In genomic region chr16:87707097-87707496, GRCh38 we compare ENCODE assay signal across 23 cellular contexts. TPM values are rescaled to one million over a fixed set of nuclear protein-coding genes. Genes with fewer than 3 reads are reported as not detected.
DNase-seq lines count a peak whose midpoint lies in the region; ATAC-seq, FAIRE-seq and TF ChIP-seq lines count a peak whose summit lies in the region.
"Had no signal": no experiment of that assay in that cellular context is flagged by ENCODE, and none has a peak within 500 bp of the region (broad histone marks: within the 10 kb centered on the region; RNA-seq: fewer than 3 reads in every experiment).

No MANE protein-coding gene starts in this region.

- H3K27me3 Mint-ChIP-seq in GM23338 (ENCODE audit: insufficient read depth, low read depth, poor library complexity) (peaks cover 8% of the 10 kb centered on the region), WTC11 (ENCODE audit: low read depth) (no peaks in the 10 kb centered on the region)
- H3K27me3 Mint-ChIP-seq: activated naive CD4-positive, alpha-beta T cell treated with anti-CD3 and anti-CD28 coated beads, Interleukin-2, amount 50 U/mL, for 24 hours had no signal

- H3K27ac Mint-ChIP-seq in GM23338 (no peak overlapping the region; the same call in 1 of the 2 replicates), WTC11 (no peak overlapping the region)
- H3K27ac Mint-ChIP-seq: activated naive CD4-positive, alpha-beta T cell treated with anti-CD3 and anti-CD28 coated beads, Interleukin-2, amount 50 U/mL, for 24 hours; activated T-helper 2 cell treated with anti-CD3 and anti-CD28 coated beads, Interferon-gamma antibody, Interleukin-2, Interleukin-4, amounts not matched to agents 10 μg/mL and 5 μg/mL and 100 μg/mL, durations not matched to agents 14 hours and 24 hours and 36 hours had no signal

- ATAC-seq in GM23338 (peak; percentile 34), WTC11 (peak; percentile 38), GM18907 (IDR thresholded peaks at IDR 0.05; ENCODE audit: unreplicated experiment) (no peak)

- peaks cover 7% of the 10 kb centered on the region; the same call in 1 of the 2 replicates for H3F3A ChIP-seq in GM23338 (replicated peaks; ENCODE audit: low read depth)

- H3K36me3 Mint-ChIP-seq in GM23338 (ENCODE audit: low read depth): peaks cover 53% of the 10 kb centered on the region
- peaks cover 18% of the 10 kb centered on the region for H3K36me3 Mint-ChIP-seq in WTC11

- intact Hi-C loops in kidney (cut with DNase I): no loop called here

- H3K4me2 ChIP-seq in BLaER1: peak overlapping the region; percentile 95
- H3K4me2 ChIP-seq in GM23338: no peak overlapping the region

- H3K36me3 ChIP-seq in BLaER1: peaks cover 63% of the 10 kb centered on the region
- no peaks in the 10 kb centered on the region for H3K36me3 ChIP-seq in GM23338 (ENCODE audit: insufficient read depth)
- peaks cover 6 to 15% of the 10 kb centered on the region in 2 donors for H3K36me3 ChIP-seq in kidney (ENCODE audit: control insufficient read depth in 1 of 2, insufficient read depth in 2 of 2, low read length in 2 of 2)
- H3K36me3 ChIP-seq: SJCRH30 had no signal

- H3K4me1 Mint-ChIP-seq in GM23338 (peaks cover 21% of the 10 kb centered on the region), WTC11 (peaks cover 8% of the 10 kb centered on the region)

- H3K27ac ChIP-seq in BLaER1 (peak overlapping the region; percentile 69), GM23338 (ENCODE audit: low read depth) (0 out of 2 replicates have a peak overlapping the region, but pooled peaks have one; percentile 84), kidney (ENCODE audit: low read depth in 2 of 2, low read length in 2 of 2) (no peak overlapping the region)
- H3K27ac ChIP-seq: left ventricle myocardium inferior, SJCRH30, thyroid gland had no signal

- no peaks in the 10 kb centered on the region for H3K27me3 ChIP-seq in BLaER1
- no peaks in the 10 kb centered on the region for H3K27me3 ChIP-seq in GM23338 (ENCODE audit: insufficient read depth)
- H3K27me3 ChIP-seq: SJCRH30, thyroid gland had no signal

- H3K4me3 ChIP-seq in BLaER1 (no peak overlapping the region), GM23338 (no peak overlapping the region), kidney (ENCODE audit: low read length in 2 of 2) (no peak overlapping the region)
- H3K4me3 ChIP-seq: left ventricle myocardium inferior, SJCRH30, thyroid gland had no signal

- peaks cover 13% of the 10 kb centered on the region for H3K79me2 ChIP-seq in GM23338 (replicated peaks; ENCODE audit: insufficient read depth)

- H3K9me3 Mint-ChIP-seq in GM23338 (no peaks in the 10 kb centered on the region), WTC11 (no peaks in the 10 kb centered on the region)
- H3K9me3 Mint-ChIP-seq: activated naive CD4-positive, alpha-beta T cell treated with anti-CD3 and anti-CD28 coated beads, Interleukin-2, amount 50 U/mL, for 24 hours; activated T-helper 2 cell treated with anti-CD3 and anti-CD28 coated beads, Interferon-gamma antibody, Interleukin-2, Interleukin-4, amounts not matched to agents 10 μg/mL and 5 μg/mL and 100 μg/mL, durations not matched to agents 14 hours and 24 hours and 36 hours had no signal

- no peaks in the 10 kb centered on the region for H3K9me2 ChIP-seq in GM23338 (ENCODE audit: insufficient read depth)

- DNase-seq in GM23338 (ENCODE audit: low spot score) (peak; percentile 63), WTC11 (ENCODE audit: low spot score) (peak; percentile 56), iPS-NIHi11 (ENCODE audit: low spot score) (peak; percentile 71), kidney (no peak), NCI-H128 (lab: John Stamatoyannopoulos, UW; ENCODE audit: unreplicated experiment) (no peak)
- DNase-seq: activated CD4-positive, alpha-beta T cell treated with anti-CD3 and anti-CD28 coated beads for 48 hours; amniotic stem cell; hippocampal formation; Kasumi-1; left ventricle myocardium inferior; RPMI8226; stimulated activated CD4-positive, alpha-beta T cell treated with anti-CD3 and anti-CD28 coated beads, Interleukin-4, amount 100 ng/mL, for 24 hours; SW 1271 had no signal

- no peak overlapping the region for H3K9ac ChIP-seq in BLaER1
- no peak overlapping the region for H3K9ac ChIP-seq in kidney (ENCODE audit: low read length in 2 of 2)

- POLR2A ChIA-PET in WTC11 (lab: Charles Lee): interaction anchor here (0.6 kb wide), 1 partner anchor 231 kb away, joined by 5 read pairs; no protein-coding TSS in a partner anchor

- no peak overlapping the region for H3K4me3 Mint-ChIP-seq in GM23338
- H3K4me3 Mint-ChIP-seq in WTC11: no peak overlapping the region
- H3K4me3 Mint-ChIP-seq: activated naive CD4-positive, alpha-beta T cell treated with anti-CD3 and anti-CD28 coated beads, Interleukin-2, amount 50 U/mL, for 24 hours had no signal

- TF ChIP-seq CTCF in GM23338 (conservative IDR thresholded peaks at IDR 0.05; ENCODE audit: low read depth in 2 of 2): peak; percentile 42 to 55
- no peak for TF ChIP-seq CTCF in WTC11 (IDR thresholded peaks at IDR 0.05)
- TF ChIP-seq CTCF in kidney (IDR thresholded peaks at IDR 0.05; ENCODE audit: borderline replicate concordance, extremely low read depth, insufficient read depth): no peak

- FAIRE-seq in kidney (lab: Jason Lieb, UNC): no peak
- FAIRE-seq: bronchial epithelial cell, colon, G401.6, islet of Langerhans had no signal

- H3K9me3 ChIP-seq in BLaER1: no peaks in the 10 kb centered on the region
- no peaks in the 10 kb centered on the region for H3K9me3 ChIP-seq in kidney (ENCODE audit: control insufficient read depth in 1 of 2, low read length in 2 of 2)
- H3K9me3 ChIP-seq: left ventricle myocardium inferior, SJCRH30, thyroid gland had no signal

- CTCF ChIA-PET in WTC11 (lab: Charles Lee): interaction anchor here (1.3 kb wide), 2 partner anchors 143 to 164 kb away, joined by 4 to 5 read pairs; no protein-coding TSS in a partner anchor

- H3K4me1 ChIP-seq in BLaER1 (peaks cover 97% of the 10 kb centered on the region), GM23338 (ENCODE audit: insufficient read depth) (no peaks in the 10 kb centered on the region), kidney (ENCODE audit: control insufficient read depth in 1 of 2, insufficient read depth in 1 of 2, low read depth in 1 of 2, low read length in 2 of 2) (no peaks in the 10 kb centered on the region)
- H3K4me1 ChIP-seq: SJCRH30 had no signal

- no peak overlapping the region for H2AFZ ChIP-seq in GM23338

- H4K20me1 ChIP-seq in BLaER1 (no peaks in the 10 kb centered on the region), GM23338 (replicated peaks; ENCODE audit: insufficient read depth) (no peaks in the 10 kb centered on the region; the same call in 1 of the 2 replicates)

TF ChIP-seq in GM23338, 12 proteins besides CTCF, POLR2A, EP300 and RAD21 (continues in another document):
- TF ChIP-seq ETS1 (IDR thresholded peaks at IDR 0.05) (no peak), NANOG (IDR thresholded peaks at IDR 0.05; ENCODE audit: borderline replicate concordance) (no peak), ZNF331 (CRISPR knock-in tag; IDR thresholded peaks at IDR 0.05; ENCODE audit: low read depth) (no peak)

TF ChIP-seq in WTC11, 78 proteins besides CTCF, POLR2A, EP300 and RAD21:
- TF ChIP-seq ATF6 (CRISPR knock-in tag; IDR thresholded peaks at IDR 0.05) (no peak), GABPB1 (CRISPR knock-in tag; IDR thresholded peaks at IDR 0.05) (no peak), CREM (CRISPR knock-in tag; IDR thresholded peaks at IDR 0.05) (no peak), ZNF671 (CRISPR knock-in tag; IDR thresholded peaks at IDR 0.05) (no peak)
- TF ChIP-seq, protein P1, sequence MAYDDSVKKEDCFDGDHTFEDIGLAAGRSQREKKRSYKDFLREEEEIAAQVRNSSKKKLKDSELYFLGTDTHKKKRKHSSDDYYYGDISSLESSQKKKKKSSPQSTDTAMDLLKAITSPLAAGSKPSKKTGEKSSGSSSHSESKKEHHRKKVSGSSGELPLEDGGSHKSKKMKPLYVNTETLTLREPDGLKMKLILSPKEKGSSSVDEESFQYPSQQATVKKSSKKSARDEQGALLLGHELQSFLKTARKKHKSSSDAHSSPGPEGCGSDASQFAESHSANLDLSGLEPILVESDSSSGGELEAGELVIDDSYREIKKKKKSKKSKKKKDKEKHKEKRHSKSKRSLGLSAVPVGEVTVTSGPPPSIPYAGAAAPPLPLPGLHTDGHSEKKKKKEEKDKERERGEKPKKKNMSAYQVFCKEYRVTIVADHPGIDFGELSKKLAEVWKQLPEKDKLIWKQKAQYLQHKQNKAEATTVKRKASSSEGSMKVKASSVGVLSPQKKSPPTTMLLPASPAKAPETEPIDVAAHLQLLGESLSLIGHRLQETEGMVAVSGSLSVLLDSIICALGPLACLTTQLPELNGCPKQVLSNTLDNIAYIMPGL (CRISPR knock-in tag; IDR thresholded peaks at IDR 0.05): no peak; the same call in 1 of the 2 replicates
TF ChIP-seq in WTC11: peak in this region for 0.

RNA-seq across cellular contexts. Expression of gene KLHDC4, which starts 58.7 kb away (rescaled TPM):
- 36.5 and 41.1 TPM in 2 replicates for total RNA-seq in GM23338 (2014; rRNA removed; shearing (Covaris generic))
- polyA plus RNA-seq in GM23338 (2016; fragmentation: Nextera tagmentation; extraction: Ambion mirVana) (23.0 and 25.2 TPM in 2 replicates), kidney (ENCODE audit: insufficient read depth, low read depth, low replicate concordance) (25.0 TPM)
- total RNA-seq in WTC11 (2021) (60.0 to 63.6 TPM (median 60.5 TPM) in 3 replicates), kidney (42.2 TPM)

Comparison
In these comparisons a context has a peak if more than half of its experiments do, and no peak if none do; other contexts are left out.
1. H3K27ac ChIP-seq: peak in BLaER1 (single experiment) and GM23338 (single experiment); none in kidney (0 of 2).
2. DNase-seq: peak in GM23338 (single experiment), WTC11 (single experiment) and iPS-NIHi11 (single experiment); none in kidney (single experiment) and NCI-H128 (single experiment).
3. CTCF ChIP-seq: peak in GM23338 (2 of 2); none in WTC11 (single experiment) and kidney (single experiment).